ENCODE assay signal across 27 cellular contexts in genomic region chr2:71419976-71420375, GRCh38.
"Had no signal": no experiment of that assay in that cellular context is flagged by ENCODE, and none has a peak within 500 bp of the region (broad histone marks: within the 10 kb centered on the region; RNA-seq: fewer than 3 reads in every experiment).

No MANE protein-coding gene starts in this region.

- H3K4me3 ChIP-seq: dorsolateral prefrontal cortex, gastroesophageal sphincter, heart left ventricle, hepatocyte, prostate gland, right atrium auricular region, smooth muscle cell, testis, tibial artery had no signal

- FAIRE-seq: kidney had no signal

- DNase-seq: cortex of kidney; dorsolateral prefrontal cortex; effector CD4-positive, alpha-beta T cell; foreskin fibroblast; heart left ventricle; kidney; mammary epithelial cell; naive thymus-derived CD8-positive, alpha-beta T cell; nephron progenitor cell; nucleus accumbens; stimulated activated CD4-positive, alpha-beta T cell treated with anti-CD3 and anti-CD28 coated beads, Interleukin-12 subunit alpha, Interleukin-12 subunit beta, amount 100 ng/mL, for 4 hours; stimulated activated CD4-positive, alpha-beta T cell treated with anti-CD3 and anti-CD28 coated beads, Interleukin-1b, Interleukin-23, amount 100 ng/mL, for 48 hours; stimulated activated CD4-positive, alpha-beta T cell treated with anti-CD3 and anti-CD28 coated beads, Interleukin-4, amount 100 ng/mL, for 24 hours; stimulated activated naive CD8-positive, alpha-beta T cell treated with anti-CD3 and anti-CD28 coated beads, Interleukin-15, Interleukin-2, amounts not matched to agents 100 U/mL and 50 U/mL, for 24 hours; substantia nigra; testis; tibial artery had no signal

- H3K9me3 ChIP-seq: gastroesophageal sphincter, heart left ventricle, prostate gland, right atrium auricular region, testis, tibial artery had no signal

- H2AFZ ChIP-seq: hepatocyte had no signal

- H3K36me3 ChIP-seq: prostate gland had no signal

- H3K4me2 ChIP-seq: hepatocyte, smooth muscle cell had no signal

- H3K4me1 ChIP-seq: prostate gland had no signal

- ATAC-seq: esophagus mucosa; gastroesophageal sphincter; heart left ventricle; left lobe of liver; naive thymus-derived CD8-positive, alpha-beta T cell; sciatic nerve; stimulated activated effector memory CD8-positive, alpha-beta T cell treated with anti-CD3 and anti-CD28 coated beads, Interleukin-12 subunit alpha, Interleukin-12 subunit beta, amount 100 ng/mL, for 72 hours; stimulated activated naive CD8-positive, alpha-beta T cell treated with anti-CD3 and anti-CD28 coated beads, Interleukin-15, Interleukin-2, amounts not matched to agents 100 U/mL and 50 U/mL, for 24 hours had no signal

- H3K27me3 ChIP-seq: dorsolateral prefrontal cortex, gastroesophageal sphincter, heart left ventricle, hepatocyte, right atrium auricular region, testis, tibial artery had no signal

- H3K27ac ChIP-seq: epithelial cell of prostate, gastroesophageal sphincter, heart left ventricle, hepatocyte, prostate gland, right atrium auricular region, testis, tibial artery had no signal
